Comparison of ENCODE assay signal across 31 cellular contexts in genomic region chr16:77009453-77009852, GRCh38.
"Had no signal": no experiment of that assay in that cellular context is flagged by ENCODE, and none has a peak within 500 bp of the region (broad histone marks: within the 10 kb centered on the region; RNA-seq: fewer than 3 reads in every experiment).

No MANE protein-coding gene starts in this region.

- ATAC-seq: activated CD8-positive, alpha-beta T cell treated with anti-CD3 and anti-CD28 coated beads, Interleukin-2, amount 10 ng/mL, durations not matched to agents 7 days and 5 days; activated naive CD4-positive, alpha-beta T cell treated with anti-CD3 and anti-CD28 coated beads, Interleukin-2, amount 50 U/mL, for 72 hours; activated naive CD8-positive, alpha-beta T cell treated with anti-CD3 and anti-CD28 coated beads, Interleukin-2, amount 50 U/mL, for 24 hours; body of pancreas; K562; T-helper 17 cell; WTC11 had no signal

- H3K4me1 ChIP-seq: ascending aorta, body of pancreas, Peyer's patch had no signal

- H3K27me3 ChIP-seq: ascending aorta, body of pancreas, Peyer's patch had no signal

- DNase-seq: activated CD4-positive, alpha-beta T cell treated with anti-CD3 and anti-CD28 coated beads for 48 hours; activated CD4-positive, alpha-beta T cell treated with anti-CD3 and anti-CD28 coated beads, Interleukin-2, amount 50 U/mL, for 4 hours; activated CD4-positive, CD25-positive, alpha-beta regulatory T cell treated with anti-CD3 and anti-CD28 coated beads, Interleukin-2, amount 50 U/mL, for 72 hours; activated CD8-positive, alpha-beta memory T cell treated with anti-CD3 and anti-CD28 coated beads, Interleukin-2, amount 50 U/mL, for 48 hours; activated CD8-positive, alpha-beta T cell treated with anti-CD3 and anti-CD28 coated beads, Interleukin-2, amount 10 ng/mL, durations not matched to agents 7 days and 5 days; activated effector memory CD4-positive, alpha-beta T cell treated with anti-CD3 and anti-CD28 coated beads, Interleukin-2, amount 50 U/mL, for 16 hours; activated naive CD4-positive, alpha-beta T cell treated with Interleukin-2 at 50 U/mL for 16 hours; activated naive CD8-positive, alpha-beta T cell treated with anti-CD3 and anti-CD28 coated beads, Interleukin-2, amount 50 U/mL, for 24 hours; activated T-cell treated with anti-CD3 and anti-CD28 coated beads, Interleukin-2, amount 50 U/mL, for 24 hours; amniotic stem cell; body of pancreas; central memory CD4-positive, alpha-beta T cell; Karpas-422; MM.1S; NCI-H1105; NCI-H1436 treated with DMSO at 0.1 percent for 48 hours; NCI-H1930; NCI-H2171; NCI-H345; NCI-H510A; NCI-H526 treated with DMSO at 0.1 percent for 48 hours; NK-92 treated with Interleukin-12 subunit alpha and Interleukin-12 subunit beta, amount 100 ng/mL, for 24 hours; Peyer's patch; SHP77 treated with DMSO at 0.1 percent for 48 hours; T-helper 17 cell; T-helper 9 cell had no signal

- H3K36me3 ChIP-seq: ascending aorta, Peyer's patch had no signal

- H3K9me3 ChIP-seq: ascending aorta, body of pancreas, Peyer's patch had no signal

- H3K4me3 ChIP-seq: ascending aorta, body of pancreas, K562, Peyer's patch had no signal

- H3K27ac ChIP-seq: ascending aorta, body of pancreas, Peyer's patch, RWPE1 had no signal
